ENCODE assay signal across 14 cellular contexts in genomic region chr13:46489586-46490023, GRCh38.
DNase-seq lines count a peak whose midpoint lies in the region; ATAC-seq and TF ChIP-seq lines count a peak whose summit lies in the region.
"Had no signal": no experiment of that assay in that cellular context is flagged by ENCODE, and none has a peak within 500 bp of the region (broad histone marks: within the 10 kb centered on the region; RNA-seq: fewer than 3 reads in every experiment).

No MANE protein-coding gene starts in this region.

- peaks cover 2% of the 10 kb centered on the region for H3K36me3 Mint-ChIP-seq in activated CD8-positive, alpha-beta memory T cell treated with anti-CD3 and anti-CD28 coated beads, Interleukin-2, amount 10 ng/mL, durations not matched to agents 7 days and 5 days

- H3K4me3 Mint-ChIP-seq in activated CD8-positive, alpha-beta memory T cell treated with anti-CD3 and anti-CD28 coated beads, Interleukin-2, amount 10 ng/mL, durations not matched to agents 7 days and 5 days = no peak overlapping the region
- H3K4me3 Mint-ChIP-seq: B cell; central memory CD8-positive, alpha-beta T cell; naive thymus-derived CD4-positive, alpha-beta T cell had no signal

- H3K9me3 ChIP-seq in left ventricle myocardium inferior (replicated peaks) = peaks cover 22% of the 10 kb centered on the region

- DNase-seq in Right ventricle myocardium superior (no peak), left ventricle myocardium inferior (no peak), brain pericyte (ENCODE audit: low read depth, low spot score) (peak; percentile 81), kidney epithelial cell (ENCODE audit: low read depth) (peak; percentile 10), NCI-H1694 treated with DMSO at 0.1 percent for 48 hours (lab: John Stamatoyannopoulos, UW) (no peak), cerebellar cortex (ENCODE audit: low spot score) (no peak)
- no peak for DNase-seq in activated CD8-positive, alpha-beta memory T cell treated with anti-CD3 and anti-CD28 coated beads, Interleukin-2, amount 10 ng/mL, durations not matched to agents 7 days and 5 days
- DNase-seq: head of caudate nucleus; naive thymus-derived CD4-positive, alpha-beta T cell; NCI-H526 treated with DMSO at 0.1 percent for 48 hours; stimulated activated CD4-positive, alpha-beta T cell treated with anti-CD3 and anti-CD28 coated beads, Interleukin-4, amount 100 ng/mL, for 4 hours had no signal

- H3K9me3 Mint-ChIP-seq in activated CD8-positive, alpha-beta memory T cell treated with anti-CD3 and anti-CD28 coated beads, Interleukin-2, amount 10 ng/mL, durations not matched to agents 7 days and 5 days (ENCODE audit: low read depth) = peaks cover 7% of the 10 kb centered on the region

- CTCF ChIA-PET in activated CD8-positive, alpha-beta memory T cell treated with anti-CD3 and anti-CD28 coated beads, Interleukin-2, amount 10 ng/mL, durations not matched to agents 7 days and 5 days (lab: Charles Lee) = no interaction called here

- H3K27ac ChIP-seq in left ventricle myocardium inferior (replicated peaks) = no peak overlapping the region

- intact Hi-C loops in Right ventricle myocardium superior (cut with DNase I) = no loop called here
- intact Hi-C loops in left ventricle myocardium inferior (cut with micrococcal nuclease) = loop anchor here (5.0 kb wide), 2 partner anchors 63 to 233 kb away; partner anchors contain the start of gene LRCH1

- peaks cover 10% of the 10 kb centered on the region for H3K4me1 Mint-ChIP-seq in activated CD8-positive, alpha-beta memory T cell treated with anti-CD3 and anti-CD28 coated beads, Interleukin-2, amount 10 ng/mL, durations not matched to agents 7 days and 5 days
- H3K4me1 Mint-ChIP-seq: B cell; central memory CD8-positive, alpha-beta T cell; naive thymus-derived CD4-positive, alpha-beta T cell had no signal

- peaks cover 19% of the 10 kb centered on the region for H3K27me3 Mint-ChIP-seq in activated CD8-positive, alpha-beta memory T cell treated with anti-CD3 and anti-CD28 coated beads, Interleukin-2, amount 10 ng/mL, durations not matched to agents 7 days and 5 days
- H3K27me3 Mint-ChIP-seq: B cell had no signal

- H3K4me3 ChIP-seq in left ventricle myocardium inferior (no peak overlapping the region), kidney epithelial cell (ENCODE audit: low read depth, low read length) (no peak overlapping the region)

- H3K36me3 ChIP-seq in left ventricle myocardium inferior = no peaks in the 10 kb centered on the region
- H3K36me3 ChIP-seq in kidney epithelial cell (ENCODE audit: control insufficient read depth, insufficient read depth, low read length) = no peaks in the 10 kb centered on the region

- ATAC-seq in Right ventricle myocardium superior (ENCODE audit: poor library complexity) (peak; percentile 46), GM21723 (IDR thresholded peaks at IDR 0.05; ENCODE audit: unreplicated experiment) (no peak)
- no peak for ATAC-seq in activated CD8-positive, alpha-beta memory T cell treated with anti-CD3 and anti-CD28 coated beads, Interleukin-2, amount 10 ng/mL, durations not matched to agents 7 days and 5 days
- ATAC-seq: naive thymus-derived CD4-positive, alpha-beta T cell had no signal

- H3K27ac Mint-ChIP-seq in activated CD8-positive, alpha-beta memory T cell treated with anti-CD3 and anti-CD28 coated beads, Interleukin-2, amount 10 ng/mL, durations not matched to agents 7 days and 5 days = no peak overlapping the region
- H3K27ac Mint-ChIP-seq: B cell; naive thymus-derived CD4-positive, alpha-beta T cell had no signal

- TF ChIP-seq CTCF in left ventricle myocardium inferior (IDR thresholded peaks at IDR 0.05; ENCODE audit: borderline replicate concordance) (no peak), kidney epithelial cell (IDR thresholded peaks at IDR 0.05; ENCODE audit: insufficient read depth, low read length, poor library complexity, severe bottlenecking) (no peak)

- H3K27me3 ChIP-seq in left ventricle myocardium inferior (ENCODE audit: low read depth) (peaks cover 7% of the 10 kb centered on the region), kidney epithelial cell (ENCODE audit: control insufficient read depth, insufficient read depth, low read length) (no peaks in the 10 kb centered on the region)

- H3K4me1 ChIP-seq in left ventricle myocardium inferior = peaks cover 4% of the 10 kb centered on the region

Comparison
In these comparisons a context has a peak if more than half of its experiments do, and no peak if none do; other contexts are left out.
1. DNase-seq: peak in brain pericyte (single experiment) and kidney epithelial cell (single experiment); none in Right ventricle myocardium superior (single experiment), left ventricle myocardium inferior (single experiment), NCI-H1694 treated with DMSO at 0.1 percent for 48 hours (single experiment), activated CD8-positive, alpha-beta memory T cell treated with anti-CD3 and anti-CD28 coated beads, Interleukin-2, amount 10 ng/mL, durations not matched to agents 7 days and 5 days (single experiment) and cerebellar cortex (single experiment).